ENCODE assay signal across 13 cellular contexts in the genomic region with DNA sequence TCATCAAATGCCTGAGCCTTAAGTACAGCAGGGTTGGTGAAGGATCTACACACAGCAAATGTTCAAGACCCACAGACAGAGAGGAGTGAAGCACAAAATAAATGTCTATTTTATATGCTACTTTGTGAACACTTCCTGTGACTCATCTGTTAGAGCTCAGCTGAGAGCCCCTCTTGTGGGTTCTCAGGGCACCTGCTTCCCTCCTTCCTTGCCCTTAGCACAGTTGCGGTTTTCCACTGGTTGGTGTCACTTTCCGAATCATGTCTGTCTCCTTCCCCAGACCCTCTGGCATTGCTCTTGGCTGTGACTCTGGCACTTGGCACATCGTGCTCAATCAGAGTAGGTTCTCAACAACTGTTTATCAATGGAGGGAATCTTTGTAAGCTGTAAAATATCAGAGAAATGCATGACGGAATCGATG.
DNase-seq lines count a peak whose midpoint lies in the region; FAIRE-seq and TF ChIP-seq lines count a peak whose summit lies in the region.
"Had no signal": no experiment of that assay in that cellular context is flagged by ENCODE, and none has a peak within 500 bp of the region (broad histone marks: within the 10 kb centered on the region; RNA-seq: fewer than 3 reads in every experiment).

No MANE protein-coding gene starts in this region.

- no peak for TF ChIP-seq POLR2A in GM12892 (IDR thresholded peaks at IDR 0.05; ENCODE audit: low read depth, low read length)

- no peak overlapping the region for H3K4me3 ChIP-seq in foreskin fibroblast (ENCODE audit: low read depth in 1 of 2, low read length in 2 of 2)
- H3K4me3 ChIP-seq: cardiac muscle cell had no signal

- DNase-seq in AML-193 (lab: John Stamatoyannopoulos, UW) (peak; percentile 53 to 56), HT1080 (ENCODE audit: low read depth) (peak; percentile 97), SIG-M5 (lab: John Stamatoyannopoulos, UW) (peak; percentile 46), foreskin fibroblast (peak; percentile 43 to 44), anterior cingulate cortex (lab: John Stamatoyannopoulos, UW) (no peak), GM12892 (ENCODE audit: insufficient read length) (no peak), NCI-H526 (lab: John Stamatoyannopoulos, UW) (no peak)
- DNase-seq in stimulated activated CD4-positive, alpha-beta T cell treated with anti-CD3 and anti-CD28 coated beads, Interleukin-2, amount 100 ng/mL, for 48 hours: no peak
- DNase-seq: activated CD4-positive, CD25-positive, alpha-beta regulatory T cell; activated T-cell treated with anti-CD3 and anti-CD28 coated beads, Interleukin-2, amount 50 U/mL, for 48 hours; CD4-positive, alpha-beta T cell; kidney had no signal

- no peak for FAIRE-seq in GM12892 (lab: Jason Lieb, UNC)
- FAIRE-seq: kidney had no signal

- TF ChIP-seq CTCF in foreskin fibroblast (IDR thresholded peaks at IDR 0.05; ENCODE audit: low read depth, low read length): no peak

Comparison
In these comparisons a context has a peak if more than half of its experiments do, and no peak if none do; other contexts are left out.
1. DNase-seq: peak in AML-193 (2 of 2), HT1080 (single experiment), SIG-M5 (single experiment) and foreskin fibroblast (2 of 2); none in anterior cingulate cortex (0 of 58), GM12892 (single experiment), stimulated activated CD4-positive, alpha-beta T cell treated with anti-CD3 and anti-CD28 coated beads, Interleukin-2, amount 100 ng/mL, for 48 hours (0 of 2) and NCI-H526 (0 of 2).